ENCODE assay signal across 11 cellular contexts in the genomic region with DNA sequence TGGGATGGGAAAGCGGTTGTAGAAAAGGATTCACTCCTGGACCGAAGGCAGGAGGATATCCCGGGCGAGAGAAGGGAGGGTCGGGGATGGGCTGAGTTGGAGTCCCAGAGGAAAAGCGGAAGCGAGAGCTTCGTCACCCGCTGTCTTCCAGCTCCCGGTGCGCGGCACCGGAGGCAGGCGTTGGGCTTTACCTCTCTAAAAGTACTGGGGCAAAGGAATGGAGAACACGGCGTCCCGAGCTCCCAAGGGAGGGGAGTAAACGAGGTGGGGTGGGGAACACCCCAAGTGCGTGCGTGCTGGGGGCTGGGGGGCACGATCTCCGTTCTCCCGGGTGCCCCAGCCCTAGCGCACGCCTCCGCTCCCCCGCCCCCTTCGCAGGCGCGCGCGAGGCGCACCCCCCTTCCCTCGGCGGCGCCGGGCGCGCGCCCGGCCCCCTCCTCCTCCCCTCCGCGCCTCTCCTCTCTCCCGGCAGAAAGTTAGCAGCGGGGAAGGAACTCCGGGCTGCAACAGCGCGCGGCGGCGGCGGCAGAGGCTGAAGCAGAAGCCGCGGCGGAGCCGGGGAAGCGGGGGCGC. TPM values are rescaled to one million over a fixed set of nuclear protein-coding genes. Genes with fewer than 3 reads are reported as not detected.
DNase-seq lines count a peak whose midpoint lies in the region; TF ChIP-seq lines count a peak whose summit lies in the region.
"Had no signal": no experiment of that assay in that cellular context is flagged by ENCODE, and none has a peak within 500 bp of the region (broad histone marks: within the 10 kb centered on the region; RNA-seq: fewer than 3 reads in every experiment).

TSS of gene HS3ST4 (plus strand) at position 441 of the 573 bp plus-strand sequence.

- no peaks in the 10 kb centered on the region for H3K4me1 Mint-ChIP-seq in Calu3 (ENCODE audit: low read depth, unreplicated experiment)
- H3K4me1 Mint-ChIP-seq in endodermal cell, result peaks cover 20% of the 10 kb centered on the region

- H3K36me3 ChIP-seq in HUES48 (ENCODE audit: control insufficient read depth, insufficient read depth, low read length) (no peaks in the 10 kb centered on the region), endodermal cell (ENCODE audit: control insufficient read depth, insufficient read depth, low read length) (no peaks in the 10 kb centered on the region)

- no peaks in the 10 kb centered on the region for H3K9me3 ChIP-seq in HUES48 (ENCODE audit: control insufficient read depth, insufficient read depth, low read length)
- H3K9me3 ChIP-seq in endodermal cell (ENCODE audit: control insufficient read depth, low read length), result no peaks in the 10 kb centered on the region

- peaks cover 9% of the 10 kb centered on the region for H3K4me1 ChIP-seq in HUES48 (ENCODE audit: control insufficient read depth, insufficient read depth, low read length)
- no peaks in the 10 kb centered on the region for H3K4me1 ChIP-seq in endodermal cell (ENCODE audit: control insufficient read depth, insufficient read depth, low read length)

- DNase-seq in Calu3 (no peak), endodermal cell (peak; percentile 85), occipital lobe (lab: John Stamatoyannopoulos, UW) (no peak), HuH-7.5 (ENCODE audit: low spot score) (no peak), NOMO-1 treated with dmso at 0.1 percent for 144 hours (lab: John Stamatoyannopoulos, UW; ENCODE audit: unreplicated experiment) (no peak), activated gamma-delta T cell treated with Interleukin-2 at 50 U/mL for 16 hours (no peak), NAMALWA (ENCODE audit: low spot score) (no peak)
- DNase-seq: dermis blood vessel endothelial cell, NCI-H1092 had no signal

- H3K9me3 Mint-ChIP-seq in Calu3 (ENCODE audit: low read depth, unreplicated experiment) (no peaks in the 10 kb centered on the region), endodermal cell (no peaks in the 10 kb centered on the region)

- H3K4me3 Mint-ChIP-seq in Calu3 (ENCODE audit: low read depth, unreplicated experiment) (peak within 1 kb of the TSS; percentile 36), endodermal cell (peak within 1 kb of the TSS; percentile 77)

- H3K27me3 ChIP-seq in HUES48 (ENCODE audit: control insufficient read depth, insufficient read depth, low read length), result peaks cover 42% of the 10 kb centered on the region
- H3K27me3 ChIP-seq in endodermal cell (ENCODE audit: control insufficient read depth, insufficient read depth, low read length, poor library complexity, severe bottlenecking), result peaks cover 50% of the 10 kb centered on the region

- intact Hi-C loops in Calu3 (cut with micrococcal nuclease; ENCODE audit: unreplicated experiment), result no loop called here

- H3K9ac ChIP-seq in HUES48 (ENCODE audit: low read depth, low read length) (no peak within 1 kb of the TSS; the same call in 1 of the 2 replicates), endodermal cell (ENCODE audit: extremely low read depth, low read length, poor library complexity, severe bottlenecking) (no peak within 1 kb of the TSS)

- H3K4me3 ChIP-seq in HUES48 (ENCODE audit: low read depth, low read length) (peak within 1 kb of the TSS; percentile 81), endodermal cell (ENCODE audit: low read length) (peak within 1 kb of the TSS; percentile 79)

- CTCF ChIA-PET in Calu3 (lab: Charles Lee), result interaction anchor here (0.6 to 1.1 kb wide), 3 partner anchors 8 to 667 kb away, joined by 3 to 7 read pairs (median 3); no protein-coding TSS in a partner anchor

- TF ChIP-seq CTCF in Calu3 (IDR thresholded peaks at IDR 0.05; ENCODE audit: unreplicated experiment) (no peak), endodermal cell (conservative IDR thresholded peaks at IDR 0.05) (no peak)

- H3K27ac ChIP-seq in HUES48 (ENCODE audit: low read depth, low read length) (peak within 1 kb of the TSS; percentile 68), endodermal cell (ENCODE audit: low read depth, low read length) (no peak within 1 kb of the TSS)

- BruUV-seq in Calu3 (replicated peaks; lab: Mats Ljungman, UMichigan), result no TSS peak

- H3K27me3 Mint-ChIP-seq in Calu3 (ENCODE audit: unreplicated experiment) (peaks cover 88% of the 10 kb centered on the region), endodermal cell (ENCODE audit: insufficient read depth) (peaks cover 57% of the 10 kb centered on the region)

- 0% methylated on average over 2 to 58 of the region's 58 CpGs for WGBS in endodermal cell (ENCODE audit: insufficient coverage in 1 of 2, insufficient read length in 1 of 2), 2 experiments

- H3K27ac Mint-ChIP-seq in Calu3 (ENCODE audit: unreplicated experiment), result no peak within 1 kb of the TSS
- peak within 1 kb of the TSS; percentile 76 for H3K27ac Mint-ChIP-seq in endodermal cell

- no peaks in the 10 kb centered on the region for H3K36me3 Mint-ChIP-seq in Calu3 (ENCODE audit: insufficient read depth, unreplicated experiment)
- H3K36me3 Mint-ChIP-seq in endodermal cell (ENCODE audit: low read depth), result no peaks in the 10 kb centered on the region

RNA-seq across cellular contexts. Expression of gene HS3ST4, which starts in this region (rescaled TPM):
- total RNA-seq in Calu3 (2022), result not detected in 2 replicates
- total RNA-seq in endodermal cell, result 1 to 10 TPM; 4.7 to 5.0 TPM
- 2.0 TPM for polyA plus RNA-seq in endodermal cell (2013, experiment 1 of 2)
- polyA plus RNA-seq in endodermal cell (2013, experiment 2 of 2), result 2.6 TPM
- total RNA-seq in occipital lobe, result 12.5 TPM
- total RNA-seq: dermis blood vessel endothelial cell, osteoblast had no signal
